Comparison of ENCODE assay signal across 1 cellular context in genomic region chr1:162656266-162656665, GRCh38.
TF ChIP-seq lines count a peak whose summit lies in the region.

No MANE protein-coding gene starts in this region.

TF ChIP-seq in SK-N-SH treated with all-trans-retinoic acid at 6 μM for 48 hours, 23 proteins besides CTCF, POLR2A, EP300 and RAD21 (continued from another document):
- TF ChIP-seq POU6F1 (CRISPR knock-in tag; IDR thresholded peaks at IDR 0.05; ENCODE audit: borderline replicate concordance, low read depth) (no peak), TCF4 (CRISPR knock-in tag; IDR thresholded peaks at IDR 0.05; ENCODE audit: borderline replicate concordance) (no peak), PATZ1 (CRISPR knock-in tag; IDR thresholded peaks at IDR 0.05; ENCODE audit: borderline replicate concordance) (no peak)
TF ChIP-seq in SK-N-SH treated with all-trans-retinoic acid at 6 μM for 48 hours: peak in this region for 0.
